In the genomic region with DNA sequence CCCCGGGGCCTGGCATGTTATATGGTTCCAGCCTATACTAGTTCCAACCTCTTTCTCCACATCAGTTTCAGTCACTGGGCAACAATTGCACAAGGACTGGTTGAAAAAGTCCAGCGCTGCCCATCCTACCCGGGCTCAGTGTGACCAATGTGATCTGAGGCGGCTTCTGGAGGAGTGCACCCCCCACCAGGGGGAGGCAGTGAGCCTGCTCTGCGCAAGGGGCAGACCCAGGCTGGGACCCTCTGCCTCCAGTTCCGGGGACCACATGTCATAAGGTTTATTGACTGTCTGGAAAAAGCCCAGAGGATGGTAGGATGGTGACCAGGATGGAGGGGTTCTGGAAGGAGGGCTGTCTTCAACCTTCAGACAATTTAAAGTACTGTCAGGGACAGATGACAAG, we compare ENCODE assay signal across 9 cellular contexts. TPM values are rescaled to one million over a fixed set of nuclear protein-coding genes. Genes with fewer than 3 reads are reported as not detected.
DNase-seq lines count a peak whose midpoint lies in the region; ATAC-seq and TF ChIP-seq lines count a peak whose summit lies in the region.
"Had no signal": no experiment of that assay in that cellular context is flagged by ENCODE, and none has a peak within 500 bp of the region (broad histone marks: within the 10 kb centered on the region; RNA-seq: fewer than 3 reads in every experiment).

No MANE protein-coding gene starts in this region.

- TF ChIP-seq CTCF in HL-60 (IDR thresholded peaks at IDR 0.05; ENCODE audit: insufficient read depth, low read length) (peak; percentile 7), astrocyte of the cerebellum (IDR thresholded peaks at IDR 0.05; ENCODE audit: low read depth, low read length, missing control alignments) (peak; percentile 31), neural crest cell (conservative IDR thresholded peaks at IDR 0.05) (peak; percentile 41)

- H3K4me1 Mint-ChIP-seq in neural crest cell = peaks cover 13% of the 10 kb centered on the region
- H3K4me1 Mint-ChIP-seq in activated T-helper 1 cell treated with anti-CD3 and anti-CD28 coated beads, Interleukin-12 subunit alpha, Interleukin-12 subunit beta, Interleukin-2, Interleukin-4 antibody, amounts not matched to agents 30 ng/mL and 10 ng/mL and 1 ng/mL, durations not matched to agents 14 hours and 24 hours and 36 hours (ENCODE audit: low read depth) = peaks cover 21% of the 10 kb centered on the region

- H3K9me3 Mint-ChIP-seq in neural crest cell = no peaks in the 10 kb centered on the region
- H3K9me3 Mint-ChIP-seq in activated T-helper 1 cell treated with anti-CD3 and anti-CD28 coated beads, Interleukin-12 subunit alpha, Interleukin-12 subunit beta, Interleukin-2, Interleukin-4 antibody, amounts not matched to agents 30 ng/mL and 10 ng/mL and 1 ng/mL, durations not matched to agents 14 hours and 24 hours and 36 hours = no peaks in the 10 kb centered on the region

- H3K4me3 ChIP-seq in HL-60 (replicated peaks; ENCODE audit: insufficient read depth, low read length) (no peak overlapping the region), astrocyte of the cerebellum (ENCODE audit: low read depth, low read length) (no peak overlapping the region)

- H3K27me3 Mint-ChIP-seq in neural crest cell (ENCODE audit: low read depth) = peaks cover 10% of the 10 kb centered on the region
- H3K27me3 Mint-ChIP-seq in activated T-helper 1 cell treated with anti-CD3 and anti-CD28 coated beads, Interleukin-12 subunit alpha, Interleukin-12 subunit beta, Interleukin-2, Interleukin-4 antibody, amounts not matched to agents 30 ng/mL and 10 ng/mL and 1 ng/mL, durations not matched to agents 14 hours and 24 hours and 36 hours (ENCODE audit: insufficient read depth) = peaks cover 5% of the 10 kb centered on the region

- no peak overlapping the region for H3K27ac ChIP-seq in HL-60 (replicated peaks)

- intact Hi-C loops in activated T-helper 1 cell treated with anti-CD3 and anti-CD28 coated beads, Interleukin-12 subunit alpha, Interleukin-12 subunit beta, Interleukin-2, Interleukin-4 antibody, amounts not matched to agents 30 ng/mL and 10 ng/mL and 1 ng/mL, durations not matched to agents 14 hours and 24 hours and 36 hours (cut with micrococcal nuclease) = loop anchor here (1.0 kb wide), 1 partner anchor 372 kb away; no protein-coding TSS in a partner anchor

- in situ Hi-C loops in astrocyte of the cerebellum (cut with HindIII; ENCODE audit: low sequenced_read_pairs) = no loop called here

- no peak overlapping the region for H3K4me3 Mint-ChIP-seq in neural crest cell
- no peak overlapping the region for H3K4me3 Mint-ChIP-seq in activated T-helper 1 cell treated with anti-CD3 and anti-CD28 coated beads, Interleukin-12 subunit alpha, Interleukin-12 subunit beta, Interleukin-2, Interleukin-4 antibody, amounts not matched to agents 30 ng/mL and 10 ng/mL and 1 ng/mL, durations not matched to agents 14 hours and 24 hours and 36 hours

- DNase-seq in DMS 273 (lab: John Stamatoyannopoulos, UW; ENCODE audit: unreplicated experiment) (peak; percentile 5), DMS 273 treated with DMSO at 0.1 percent for 48 hours (lab: John Stamatoyannopoulos, UW) (no peak), HL-60 (ENCODE audit: low read depth in 1 of 2, low spot score in 1 of 2) (no peak), astrocyte of the cerebellum (ENCODE audit: low read depth) (no peak), neural crest cell (ENCODE audit: low read depth, low spot score) (no peak), NCI-H748 (lab: John Stamatoyannopoulos, UW; ENCODE audit: unreplicated experiment) (no peak)
- no peak for DNase-seq in activated T-helper 1 cell treated with anti-CD3 and anti-CD28 coated beads, Interleukin-12 subunit alpha, Interleukin-12 subunit beta, Interleukin-2, Interleukin-4 antibody, amounts not matched to agents 30 ng/mL and 10 ng/mL and 1 ng/mL, durations not matched to agents 14 hours and 24 hours and 36 hours (ENCODE audit: low spot score)
- DNase-seq: 8988T had no signal

- no peak overlapping the region for H3K27ac Mint-ChIP-seq in neural crest cell (ENCODE audit: unreplicated experiment)
- H3K27ac Mint-ChIP-seq in activated T-helper 1 cell treated with anti-CD3 and anti-CD28 coated beads, Interleukin-12 subunit alpha, Interleukin-12 subunit beta, Interleukin-2, Interleukin-4 antibody, amounts not matched to agents 30 ng/mL and 10 ng/mL and 1 ng/mL, durations not matched to agents 14 hours and 24 hours and 36 hours = no peak overlapping the region

- H3K36me3 Mint-ChIP-seq in neural crest cell (ENCODE audit: low read depth) = no peaks in the 10 kb centered on the region
- H3K36me3 Mint-ChIP-seq in activated T-helper 1 cell treated with anti-CD3 and anti-CD28 coated beads, Interleukin-12 subunit alpha, Interleukin-12 subunit beta, Interleukin-2, Interleukin-4 antibody, amounts not matched to agents 30 ng/mL and 10 ng/mL and 1 ng/mL, durations not matched to agents 14 hours and 24 hours and 36 hours (ENCODE audit: low read depth) = no peaks in the 10 kb centered on the region

- H3K27me3 ChIP-seq in HL-60 (ENCODE audit: insufficient read depth, poor library complexity, severe bottlenecking) = no peaks in the 10 kb centered on the region

- ATAC-seq in GM21529 (IDR thresholded peaks at IDR 0.05; ENCODE audit: unreplicated experiment) = no peak

RNA-seq across cellular contexts. Expression of gene NR2E3, which starts 25.6 kb away (rescaled TPM):
- not detected in 2 replicates for total RNA-seq in neural crest cell
- total RNA-seq in activated T-helper 1 cell treated with anti-CD3 and anti-CD28 coated beads, Interleukin-12 subunit alpha, Interleukin-12 subunit beta, Interleukin-2, Interleukin-4 antibody, amounts not matched to agents 30 ng/mL and 10 ng/mL and 1 ng/mL, durations not matched to agents 14 hours and 24 hours and 36 hours = not detected in 2 replicates
